9 cellular contexts compared by ENCODE assay signal in genomic region chr6:34145161-34146020, GRCh38. TPM values are rescaled to one million over a fixed set of nuclear protein-coding genes. Genes with fewer than 3 reads are reported as not detected.
DNase-seq lines count a peak whose midpoint lies in the region; TF ChIP-seq lines count a peak whose summit lies in the region.
"Had no signal": no experiment of that assay in that cellular context is flagged by ENCODE, and none has a peak within 500 bp of the region (broad histone marks: within the 10 kb centered on the region; RNA-seq: fewer than 3 reads in every experiment).

No MANE protein-coding gene starts in this region.

- H3K27ac Mint-ChIP-seq in brain (peak overlapping the region in 3 of 5 experiments; percentile 62 to 74 (median 65)), immature natural killer cell (no peak overlapping the region)
- no peak overlapping the region for H3K27ac Mint-ChIP-seq in activated T-helper 2 cell treated with anti-CD3 and anti-CD28 coated beads, Interferon-gamma antibody, Interleukin-2, Interleukin-4, amounts not matched to agents 10 μg/mL and 5 μg/mL and 100 μg/mL, durations not matched to agents 14 hours and 24 hours and 36 hours

- no peaks in the 10 kb centered on the region for H3K36me3 Mint-ChIP-seq in brain
- no peaks in the 10 kb centered on the region for H3K36me3 Mint-ChIP-seq in immature natural killer cell
- no peaks in the 10 kb centered on the region for H3K36me3 Mint-ChIP-seq in activated T-helper 2 cell treated with anti-CD3 and anti-CD28 coated beads, Interferon-gamma antibody, Interleukin-2, Interleukin-4, amounts not matched to agents 10 μg/mL and 5 μg/mL and 100 μg/mL, durations not matched to agents 14 hours and 24 hours and 36 hours (ENCODE audit: low read depth)

- peak overlapping the region; percentile 21; the same call in 1 of the 2 replicates for H3K4me2 ChIP-seq in OCI-LY1 (ENCODE audit: low read length)

- TF ChIP-seq CTCF in OCI-LY1 (IDR thresholded peaks at IDR 0.05; ENCODE audit: low read length) (no peak), brain (conservative IDR thresholded peaks at IDR 0.05) (peak in 1 of 2 experiments; percentile 30)

- H3K36me3 ChIP-seq in OCI-LY1 (ENCODE audit: insufficient read depth, low read length) = no peaks in the 10 kb centered on the region

- H3K9ac ChIP-seq in OCI-LY1 (ENCODE audit: low read length) = no peak overlapping the region

- H3K27me3 Mint-ChIP-seq in brain = peaks cover 85% of the 10 kb centered on the region
- H3K27me3 Mint-ChIP-seq in immature natural killer cell (ENCODE audit: low read depth in 3 of 3) = peaks cover 13 to 19% (median 18%) of the 10 kb centered on the region in 3 donors
- H3K27me3 Mint-ChIP-seq in activated T-helper 2 cell treated with anti-CD3 and anti-CD28 coated beads, Interferon-gamma antibody, Interleukin-2, Interleukin-4, amounts not matched to agents 10 μg/mL and 5 μg/mL and 100 μg/mL, durations not matched to agents 14 hours and 24 hours and 36 hours (ENCODE audit: low read depth) = peaks cover 67% of the 10 kb centered on the region

- intact Hi-C loops in activated T-helper 2 cell treated with anti-CD3 and anti-CD28 coated beads, Interferon-gamma antibody, Interleukin-2, Interleukin-4, amounts not matched to agents 10 μg/mL and 5 μg/mL and 100 μg/mL, durations not matched to agents 14 hours and 24 hours and 36 hours (cut with micrococcal nuclease) = no loop called here

- no peak overlapping the region for H2AFZ ChIP-seq in OCI-LY1 (ENCODE audit: low read length)

- DNase-seq in NCI-H1417 (lab: John Stamatoyannopoulos, UW) (peak; percentile 23 to 85 (median 74)), NCI-H1417 treated with DMSO at 0.1 percent for 48 hours (lab: John Stamatoyannopoulos, UW) (no peak), immature natural killer cell (peak in 1 of 3 donors; percentile 8), HK-2 (ENCODE audit: unreplicated experiment) (no peak)
- DNase-seq in stimulated activated CD4-positive, alpha-beta T cell treated with anti-CD3 and anti-CD28 coated beads, Interleukin-4, amount 100 ng/mL, for 4 hours = peak; percentile 28 to 49
- DNase-seq in activated T-helper 2 cell treated with anti-CD3 and anti-CD28 coated beads, Interferon-gamma antibody, Interleukin-2, Interleukin-4, amounts not matched to agents 10 μg/mL and 5 μg/mL and 100 μg/mL, durations not matched to agents 14 hours and 24 hours and 36 hours (ENCODE audit: low spot score) = no peak

- no peaks in the 10 kb centered on the region for H3F3A ChIP-seq in OCI-LY1 (ENCODE audit: insufficient read depth, low read length)

- H3K9me2 ChIP-seq in OCI-LY1 (ENCODE audit: low read depth, low read length) = no peaks in the 10 kb centered on the region

- H3K4me1 Mint-ChIP-seq in brain = peaks cover 56% of the 10 kb centered on the region
- H3K4me1 Mint-ChIP-seq in immature natural killer cell = peaks cover 0 to 15% of the 10 kb centered on the region in 2 donors
- H3K4me1 Mint-ChIP-seq in activated T-helper 2 cell treated with anti-CD3 and anti-CD28 coated beads, Interferon-gamma antibody, Interleukin-2, Interleukin-4, amounts not matched to agents 10 μg/mL and 5 μg/mL and 100 μg/mL, durations not matched to agents 14 hours and 24 hours and 36 hours (ENCODE audit: low read depth) = peaks cover 2% of the 10 kb centered on the region

- H3K9me3 ChIP-seq in OCI-LY1 (ENCODE audit: low read length) = no peaks in the 10 kb centered on the region

- H4K20me1 ChIP-seq in OCI-LY1 (ENCODE audit: insufficient read depth, low read length) = no peaks in the 10 kb centered on the region

- no peaks in the 10 kb centered on the region for H3K4me1 ChIP-seq in OCI-LY1 (ENCODE audit: insufficient read depth, low read length, severe bottlenecking)

- H3K9me3 Mint-ChIP-seq in brain (peaks cover 0 to 4% (median 0%) of the 10 kb centered on the region in 5 experiments), immature natural killer cell (no peaks in the 10 kb centered on the region)
- H3K9me3 Mint-ChIP-seq in activated T-helper 2 cell treated with anti-CD3 and anti-CD28 coated beads, Interferon-gamma antibody, Interleukin-2, Interleukin-4, amounts not matched to agents 10 μg/mL and 5 μg/mL and 100 μg/mL, durations not matched to agents 14 hours and 24 hours and 36 hours = no peaks in the 10 kb centered on the region

- H3K4me3 Mint-ChIP-seq in brain = peak overlapping the region; percentile 76 to 84 (median 80)
- peak overlapping the region in 4 of 5 donors; percentile 40 to 62 (median 59) for H3K4me3 Mint-ChIP-seq in immature natural killer cell
- H3K4me3 Mint-ChIP-seq in activated T-helper 2 cell treated with anti-CD3 and anti-CD28 coated beads, Interferon-gamma antibody, Interleukin-2, Interleukin-4, amounts not matched to agents 10 μg/mL and 5 μg/mL and 100 μg/mL, durations not matched to agents 14 hours and 24 hours and 36 hours (ENCODE audit: low read depth) = no peak overlapping the region

- no peak overlapping the region for H3K27ac ChIP-seq in OCI-LY1 (ENCODE audit: low read depth, low read length, poor library complexity, severe bottlenecking)
- H3K27ac ChIP-seq: C4-2B had no signal

- no peak overlapping the region for H3K4me3 ChIP-seq in OCI-LY1 (ENCODE audit: low read depth, low read length, poor library complexity, severe bottlenecking)

- H3K79me2 ChIP-seq in OCI-LY1 (ENCODE audit: insufficient read depth, low read length) = no peaks in the 10 kb centered on the region

- peaks cover 9% of the 10 kb centered on the region; the same call in 1 of the 2 replicates for H3K27me3 ChIP-seq in OCI-LY1 (ENCODE audit: insufficient read depth, low read length)

RNA-seq across cellular contexts. Expression of gene GRM4, which starts 0.5 kb away (rescaled TPM):
- polyA plus RNA-seq in brain (ENCODE audit: insufficient read depth, low read depth, low replicate concordance) (0.92 TPM), immature natural killer cell (not detected)
- not detected in 2 replicates for total RNA-seq in activated T-helper 2 cell treated with anti-CD3 and anti-CD28 coated beads, Interferon-gamma antibody, Interleukin-2, Interleukin-4, amounts not matched to agents 10 μg/mL and 5 μg/mL and 100 μg/mL, durations not matched to agents 14 hours and 24 hours and 36 hours

Comparison
In these comparisons a context has a peak if more than half of its experiments do, and no peak if none do; other contexts are left out.
1. DNase-seq: peak in NCI-H1417 (3 of 3) and stimulated activated CD4-positive, alpha-beta T cell treated with anti-CD3 and anti-CD28 coated beads, Interleukin-4, amount 100 ng/mL, for 4 hours (2 of 2); none in NCI-H1417 treated with DMSO at 0.1 percent for 48 hours (single experiment), activated T-helper 2 cell treated with anti-CD3 and anti-CD28 coated beads, Interferon-gamma antibody, Interleukin-2, Interleukin-4, amounts not matched to agents 10 μg/mL and 5 μg/mL and 100 μg/mL, durations not matched to agents 14 hours and 24 hours and 36 hours (single experiment) and HK-2 (single experiment).
2. H3K27ac Mint-ChIP-seq: peak in brain (3 of 5); none in immature natural killer cell (0 of 6) and activated T-helper 2 cell treated with anti-CD3 and anti-CD28 coated beads, Interferon-gamma antibody, Interleukin-2, Interleukin-4, amounts not matched to agents 10 μg/mL and 5 μg/mL and 100 μg/mL, durations not matched to agents 14 hours and 24 hours and 36 hours (single experiment).